ENCODE assay signal across 14 cellular contexts in the genomic region with DNA sequence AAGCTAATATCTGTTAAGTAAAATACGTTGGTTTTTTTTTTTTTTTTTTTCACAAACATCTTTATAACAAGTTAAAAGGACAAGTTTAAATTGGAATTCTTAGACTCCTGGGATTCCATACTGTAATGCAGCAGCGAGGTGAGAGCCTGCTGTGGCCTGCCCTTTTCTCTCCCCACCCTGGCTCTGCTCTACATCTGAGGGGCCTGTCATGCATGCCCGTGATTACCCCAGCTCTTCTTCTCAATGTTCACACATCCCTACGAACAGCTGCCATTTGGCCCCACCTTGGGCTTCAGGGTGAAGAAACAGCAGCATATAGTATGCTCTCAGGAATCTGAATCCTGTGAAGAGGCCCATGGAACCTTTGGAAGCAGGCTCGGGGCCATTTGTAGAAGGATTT. TPM values are rescaled to one million over a fixed set of nuclear protein-coding genes. Genes with fewer than 3 reads are reported as not detected.
DNase-seq lines count a peak whose midpoint lies in the region; ATAC-seq and TF ChIP-seq lines count a peak whose summit lies in the region.
"Had no signal": no experiment of that assay in that cellular context is flagged by ENCODE, and none has a peak within 500 bp of the region (broad histone marks: within the 10 kb centered on the region; RNA-seq: fewer than 3 reads in every experiment).

No MANE protein-coding gene starts in this region.

- H3K36me3 ChIP-seq in hepatocyte (replicated peaks; ENCODE audit: insufficient read depth, low read depth) (no peaks in the 10 kb centered on the region), trophoblast cell (ENCODE audit: control insufficient read depth in 1 of 2, insufficient read depth in 2 of 2, low read length in 2 of 2) (no peaks in the 10 kb centered on the region)

- no peak overlapping the region for H3K18ac ChIP-seq in trophoblast cell (ENCODE audit: low read length)

- no peak overlapping the region for H3K23ac ChIP-seq in trophoblast cell (ENCODE audit: low read length)

- intact Hi-C loops in Right ventricle myocardium inferior (cut with DNase I) (loop anchor here (10.0 kb wide), 1 partner anchor 97 kb away; no protein-coding TSS in a partner anchor), right cardiac atrium (cut with DNase I) (no loop called here), sciatic nerve (cut with DNase I) (no loop called here)

- H3K9me3 ChIP-seq in right cardiac atrium (ENCODE audit: control insufficient read depth, low read length): no peaks in the 10 kb centered on the region
- H3K9me3 ChIP-seq in hepatocyte (ENCODE audit: low read depth): no peaks in the 10 kb centered on the region
- H3K9me3 ChIP-seq in trophoblast cell (ENCODE audit: insufficient read depth, low read depth, low read length): no peaks in the 10 kb centered on the region
- H3K9me3 ChIP-seq: A549, Caco-2 had no signal

- TF ChIP-seq CTCF in hepatocyte (IDR thresholded peaks at IDR 0.05; ENCODE audit: poor library complexity): no peak

- H2AFZ ChIP-seq in hepatocyte (no peak overlapping the region), trophoblast cell (ENCODE audit: insufficient read depth, low read length, poor library complexity) (no peak overlapping the region)

- no peak overlapping the region for H2BK12ac ChIP-seq in trophoblast cell (ENCODE audit: low read length)

- no peaks in the 10 kb centered on the region for H3K9me2 ChIP-seq in hepatocyte (replicated peaks; ENCODE audit: insufficient read depth)

- WGBS in right cardiac atrium: 81% methylated on average over 5 of the region's 5 CpGs
- WGBS in hepatocyte (ENCODE audit: low lambda C conversion rate, missing lambda C conversion rate): 69% methylated on average over 5 of the region's 5 CpGs
- WGBS in trophoblast cell (ENCODE audit: extremely low coverage, insufficient coverage, insufficient read length): no CpG with 5 or more reads among the region's 5 CpGs

- H2BK120ac ChIP-seq in trophoblast cell (ENCODE audit: insufficient read depth, low read length, poor library complexity): no peak overlapping the region

- peak overlapping the region; percentile 72 for H3K9ac ChIP-seq in trophoblast cell (ENCODE audit: low read length)

- no peak overlapping the region for H2AK5ac ChIP-seq in trophoblast cell (ENCODE audit: low read length)

- DNase-seq in Right ventricle myocardium inferior (ENCODE audit: missing footprints) (peak; percentile 56), right cardiac atrium (no peak), hepatocyte (ENCODE audit: low spot score) (no peak), trophoblast cell (no peak), sciatic nerve (ENCODE audit: low spot score) (no peak)
- DNase-seq: AML-193; CD4-positive, alpha-beta T cell; H9 had no signal

- no peak overlapping the region for H4K12ac ChIP-seq in trophoblast cell (ENCODE audit: low read depth, low read length)

- no peak overlapping the region for H3K4ac ChIP-seq in trophoblast cell (ENCODE audit: low read depth, low read length)

- H4K20me1 ChIP-seq in hepatocyte (ENCODE audit: insufficient read depth, poor library complexity, severe bottlenecking): no peaks in the 10 kb centered on the region

- no peak overlapping the region for H4K91ac ChIP-seq in trophoblast cell (ENCODE audit: low read depth, low read length)

- no peak overlapping the region for H2BK5ac ChIP-seq in trophoblast cell (ENCODE audit: low read depth, low read length, poor library complexity)

- H3K4me3 ChIP-seq in right cardiac atrium (ENCODE audit: low read length): no peak overlapping the region
- H3K4me3 ChIP-seq in hepatocyte: no peak overlapping the region
- H3K4me3 ChIP-seq in trophoblast cell (ENCODE audit: low read depth, low read length): no peak overlapping the region
- H3K4me3 ChIP-seq: A549 had no signal

- no peak overlapping the region for H3K27ac ChIP-seq in right cardiac atrium (ENCODE audit: low read length)
- peak overlapping the region; percentile 83 for H3K27ac ChIP-seq in hepatocyte
- no peak overlapping the region for H3K27ac ChIP-seq in trophoblast cell (ENCODE audit: low read depth, low read length)
- H3K27ac ChIP-seq: 22Rv1, A549, C4-2B had no signal

- H3K79me1 ChIP-seq in trophoblast cell (ENCODE audit: low read length): no peaks in the 10 kb centered on the region

- no peak overlapping the region for H4K8ac ChIP-seq in trophoblast cell (ENCODE audit: low read depth, low read length)

- H3K4me2 ChIP-seq in hepatocyte: no peak overlapping the region
- no peak overlapping the region for H3K4me2 ChIP-seq in trophoblast cell (ENCODE audit: low read length)
- H3K4me2 ChIP-seq: A549 had no signal

- no peak overlapping the region for H3K14ac ChIP-seq in trophoblast cell (ENCODE audit: low read length)

- H3K79me2 ChIP-seq in hepatocyte (no peaks in the 10 kb centered on the region), trophoblast cell (ENCODE audit: control insufficient read depth, insufficient read depth, low read length, poor library complexity) (no peaks in the 10 kb centered on the region)

- H3K27me3 ChIP-seq in right cardiac atrium (ENCODE audit: control insufficient read depth, insufficient read depth) (no peaks in the 10 kb centered on the region), hepatocyte (no peaks in the 10 kb centered on the region), trophoblast cell (ENCODE audit: insufficient read depth, low read length) (no peaks in the 10 kb centered on the region)

- H3K4me1 ChIP-seq in right cardiac atrium (ENCODE audit: control insufficient read depth, insufficient read depth, low read length) (no peaks in the 10 kb centered on the region), hepatocyte (ENCODE audit: insufficient read depth) (peaks cover 16% of the 10 kb centered on the region), trophoblast cell (ENCODE audit: control insufficient read depth in 1 of 2, insufficient read depth in 2 of 2, low read length in 2 of 2) (no peaks in the 10 kb centered on the region)
- H3K4me1 ChIP-seq: A549, Caco-2 had no signal

- ATAC-seq in Right ventricle myocardium inferior (no peak), right cardiac atrium (no peak), HG02870 (IDR thresholded peaks at IDR 0.05; ENCODE audit: unreplicated experiment) (no peak), HG03280 (IDR thresholded peaks at IDR 0.05; ENCODE audit: unreplicated experiment) (no peak), sciatic nerve (no peak)
- ATAC-seq: A549 had no signal

RNA-seq across cellular contexts. Expression of gene CFAP91, which starts 14.7 kb away (rescaled TPM):
- total RNA-seq in Right ventricle myocardium inferior (0.70 TPM), right cardiac atrium (1 to 10 TPM in 3 of 4 donors, under 1 TPM in 1; 0.80 to 1.7 (median 1.3) TPM), hepatocyte (1.4 and 2.3 TPM in 2 replicates), sciatic nerve (17.3 TPM)
- polyA plus RNA-seq in right cardiac atrium (0.50 TPM), hepatocyte (0.77 TPM in 1 of 2 replicates, not detected in the other)
- 0.08 TPM in 1 of 2 replicates, not detected in the other for polyA plus RNA-seq in trophoblast cell (2013)
- total RNA-seq: Caco-2; CD4-positive, alpha-beta T cell had no signal

RNA-seq across cellular contexts. Expression of gene COX17, which starts 40.3 kb away (rescaled TPM):
- total RNA-seq in Right ventricle myocardium inferior: 167 TPM
- 100 to 1,000 TPM; 108 to 138 (median 132) TPM for total RNA-seq in right cardiac atrium
- polyA plus RNA-seq in right cardiac atrium: 622 TPM
- total RNA-seq in hepatocyte: 27.0 and 28.3 TPM in 2 replicates
- polyA plus RNA-seq in hepatocyte: 80.7 and 87.2 TPM in 2 replicates
- polyA plus RNA-seq in trophoblast cell (2013): 106 and 109 TPM in 2 replicates
- total RNA-seq in sciatic nerve: 38.8 TPM

RNA-seq across cellular contexts. Expression of gene POPDC2, which starts 57.1 kb away (rescaled TPM):
- total RNA-seq in Right ventricle myocardium inferior (605 TPM), right cardiac atrium (100 to 1,000 TPM; 348 to 827 (median 453) TPM), hepatocyte (2.7 and 3.9 TPM in 2 replicates), sciatic nerve (4.9 TPM)
- polyA plus RNA-seq in right cardiac atrium (504 TPM), hepatocyte (1.2 and 1.6 TPM in 2 replicates)
- 22.8 and 25.3 TPM in 2 replicates for polyA plus RNA-seq in trophoblast cell (2013)

Comparison
In these comparisons a context has a peak if more than half of its experiments do, and no peak if none do; other contexts are left out.
1. RNA of gene POPDC2, which starts 57.1 kb away (total RNA-seq): 605 TPM in Right ventricle myocardium inferior (single experiment) and 348 to 827 TPM in right cardiac atrium; 4.9 TPM in sciatic nerve (single experiment) and 2.7 to 3.9 TPM in hepatocyte; every median in the first group is over 10 times any median in the second.